In the genomic region with DNA sequence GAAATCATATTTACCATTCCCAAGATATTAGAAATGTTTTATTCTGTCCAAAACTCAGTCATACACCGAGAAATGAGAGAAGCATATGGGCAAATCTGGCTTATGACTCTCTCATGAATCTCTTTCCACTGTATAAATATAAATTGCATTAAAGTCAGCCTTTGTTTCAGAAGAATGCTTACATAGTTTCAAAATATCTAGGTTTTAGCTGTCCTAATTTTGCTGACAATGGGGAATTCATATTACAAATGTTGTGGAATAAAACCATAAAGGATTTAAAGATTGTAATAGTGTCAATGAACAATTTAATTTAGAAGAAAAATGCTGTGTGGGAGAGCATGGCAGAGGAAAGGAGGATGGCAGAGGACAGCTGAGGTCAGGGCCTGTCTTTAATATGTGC, we compare ENCODE assay signal across 18 cellular contexts.
DNase-seq lines count a peak whose midpoint lies in the region; ATAC-seq, FAIRE-seq and TF ChIP-seq lines count a peak whose summit lies in the region.
"Had no signal": no experiment of that assay in that cellular context is flagged by ENCODE, and none has a peak within 500 bp of the region (broad histone marks: within the 10 kb centered on the region; RNA-seq: fewer than 3 reads in every experiment).

No MANE protein-coding gene starts in this region.

- H4K20me1 ChIP-seq in HepG2 (ENCODE audit: insufficient read depth, low read length): no peaks in the 10 kb centered on the region
- H4K20me1 ChIP-seq: BLaER1 had no signal

- POLR2A ChIA-PET in HepG2 (lab: Yijun Ruan, JAX): no interaction called here

- TF ChIP-seq RAD21 in HepG2 (CRISPR knock-in tag; IDR thresholded peaks at IDR 0.05): no peak

- no peaks in the 10 kb centered on the region; a peak in 1 of 5 replicates for H3K27me3 ChIP-seq in HepG2 (ENCODE audit: control insufficient read depth in 1 of 2, insufficient read depth in 2 of 2, low read length in 2 of 2)
- H3K27me3 ChIP-seq in right lobe of liver: no peaks in the 10 kb centered on the region
- H3K27me3 ChIP-seq in suprapubic skin: no peaks in the 10 kb centered on the region
- H3K27me3 ChIP-seq: BLaER1 had no signal

- H3K9ac ChIP-seq in HepG2 (ENCODE audit: insufficient read depth, low read depth, low read length): no peak overlapping the region
- H3K9ac ChIP-seq in SK-N-MC (ENCODE audit: insufficient read length): no peak overlapping the region
- H3K9ac ChIP-seq: BLaER1 had no signal

- H3K36me3 ChIP-seq in HepG2 (replicated peaks in 1 of 2; ENCODE audit: control insufficient read depth in 1 of 2, insufficient read depth in 2 of 2, low read length in 2 of 2): no peaks in the 10 kb centered on the region
- no peaks in the 10 kb centered on the region for H3K36me3 ChIP-seq in right lobe of liver
- no peaks in the 10 kb centered on the region for H3K36me3 ChIP-seq in SK-N-MC (ENCODE audit: insufficient read depth, low read length)
- no peaks in the 10 kb centered on the region for H3K36me3 ChIP-seq in suprapubic skin
- H3K36me3 ChIP-seq: BLaER1 had no signal

- in situ Hi-C loops in HepG2 (cut with HindIII; ENCODE audit: extremely low pct_ligation_motif_present, low pct_unique_long_range_greater_than_20kb): no loop called here

- no peak overlapping the region for H3K4me2 ChIP-seq in HepG2 (ENCODE audit: low read depth, low read length)
- H3K4me2 ChIP-seq: BLaER1, GM23338 had no signal

- DNase-seq in HepG2 (ENCODE audit: low spot score) (no peak), right lobe of liver (no peak), SK-N-MC (ENCODE audit: low read depth, low spot score) (no peak), left kidney (ENCODE audit: low read depth, low spot score) (peak; percentile 11), amniotic stem cell (lab: John Stamatoyannopoulos, UW) (no peak), suprapubic skin (ENCODE audit: low spot score in 2 of 2) (no peak)
- DNase-seq: Calu3; CD4-positive, alpha-beta memory T cell; DMS79 treated with DMSO at 0.1 percent for 48 hours; GF-D8; H7; HFFc6 had no signal

- FAIRE-seq in HepG2 (lab: Jason Lieb, UNC): no peak
- FAIRE-seq: HTR-8/SVneo had no signal

- H3K4me1 ChIP-seq in HepG2 (ENCODE audit: insufficient read depth, low read length) (no peaks in the 10 kb centered on the region), right lobe of liver (no peaks in the 10 kb centered on the region), suprapubic skin (no peaks in the 10 kb centered on the region)
- H3K4me1 ChIP-seq: BLaER1 had no signal

- H2AFZ ChIP-seq in HepG2 (ENCODE audit: low read length): no peak overlapping the region
- H2AFZ ChIP-seq: GM23338 had no signal

- TF ChIP-seq CTCF in HepG2 (CRISPR knock-in tag; IDR thresholded peaks at IDR 0.05): no peak
- no peak for TF ChIP-seq CTCF in right lobe of liver (IDR thresholded peaks at IDR 0.05)
- no peak for TF ChIP-seq CTCF in suprapubic skin (IDR thresholded peaks at IDR 0.05)

- BruUV-seq in HepG2 (replicated peaks; lab: Mats Ljungman, UMichigan): no TSS peak

- no peak for ATAC-seq in HepG2
- no peak for ATAC-seq in right lobe of liver
- no peak for ATAC-seq in GM18907 (IDR thresholded peaks at IDR 0.05; ENCODE audit: unreplicated experiment)
- ATAC-seq: GM23338, HCT116 had no signal

- TF ChIP-seq EP300 in HepG2 (IDR thresholded peaks at IDR 0.05; ENCODE audit: low read depth in 2 of 2, low read length in 2 of 2) (no peak), HepG2 (CRISPR knock-in tag; IDR thresholded peaks at IDR 0.05; ENCODE audit: borderline replicate concordance) (no peak), suprapubic skin (IDR thresholded peaks at IDR 0.05) (no peak)

- H3K4me3 ChIP-seq in HepG2 (replicated peaks in 1 of 3; ENCODE audit: insufficient read depth in 1 of 3, low read depth in 2 of 3, low read length in 3 of 3): no peak overlapping the region
- H3K4me3 ChIP-seq in right lobe of liver: no peak overlapping the region
- H3K4me3 ChIP-seq in SK-N-MC: no peak overlapping the region
- no peak overlapping the region for H3K4me3 ChIP-seq in suprapubic skin
- H3K4me3 ChIP-seq: BLaER1, GM23338 had no signal

- CTCF ChIA-PET in HepG2 (lab: Yijun Ruan, JAX; ENCODE audit: low intra/inter-chr PET ratio, low total read pairs): no interaction called here

- no peak for TF ChIP-seq POLR2A in HepG2 (IDR thresholded peaks at IDR 0.05; ENCODE audit: insufficient read depth in 1 of 2, low read depth in 2 of 2, low read length in 2 of 2)
- no peak for TF ChIP-seq POLR2A in right lobe of liver (IDR thresholded peaks at IDR 0.05)
- no peak for TF ChIP-seq POLR2A in suprapubic skin (IDR thresholded peaks at IDR 0.05)

- H3K9me3 ChIP-seq in HepG2 (ENCODE audit: low read length): no peaks in the 10 kb centered on the region
- no peaks in the 10 kb centered on the region for H3K9me3 ChIP-seq in right lobe of liver
- no peaks in the 10 kb centered on the region for H3K9me3 ChIP-seq in SK-N-MC (ENCODE audit: low read depth, low read length)
- H3K9me3 ChIP-seq in suprapubic skin: no peaks in the 10 kb centered on the region
- H3K9me3 ChIP-seq: BLaER1 had no signal

- intact Hi-C loops in HepG2 (cut with micrococcal nuclease; ENCODE audit: unreplicated experiment) (no loop called here), right lobe of liver (cut with DNase I) (no loop called here)

- no peaks in the 10 kb centered on the region for H3K79me2 ChIP-seq in HepG2 (ENCODE audit: insufficient read depth, low read length)

- 0% methylated on average over 1 of the region's 1 CpG for WGBS in HepG2 (ENCODE audit: low lambda C conversion rate)
- 52% methylated on average over 1 of the region's 1 CpG for WGBS in right lobe of liver (ENCODE audit: insufficient coverage, low coverage, low lambda C conversion rate, missing lambda C conversion rate)
- WGBS in suprapubic skin: 56% methylated on average over 1 of the region's 1 CpG

- H3K27ac ChIP-seq in HepG2 (ENCODE audit: extremely low read length, insufficient read depth, low read length) (no peak overlapping the region), right lobe of liver (no peak overlapping the region), SK-N-MC (peak overlapping the region; percentile 65; the same call in 1 of the 2 replicates), suprapubic skin (no peak overlapping the region)
- H3K27ac ChIP-seq: 22Rv1, BLaER1 had no signal

TF ChIP-seq in HepG2, 621 proteins besides CTCF, POLR2A, EP300 and RAD21:
- no peak for TF ChIP-seq ATF7-NPFF (CRISPR knock-in tag; IDR thresholded peaks at IDR 0.05; ENCODE audit: low read depth)
- peak; percentile 78 for TF ChIP-seq MAFF (IDR thresholded peaks at IDR 0.05; ENCODE audit: low read depth, low read length)
- TF ChIP-seq MAFK (conservative IDR thresholded peaks at IDR 0.05 in 1 of 2, IDR thresholded peaks at IDR 0.05 in 1 of 2; ENCODE audit: low read length in 2 of 2): peak; percentile 68 to 87; a peak in 3 of 4 replicates
